In genomic region chr2:86069783-86070339, GRCh38 we compare ENCODE assay signal across 20 cellular contexts.
"Had no signal": no experiment of that assay in that cellular context is flagged by ENCODE, and none has a peak within 500 bp of the region (broad histone marks: within the 10 kb centered on the region; RNA-seq: fewer than 3 reads in every experiment).

No MANE protein-coding gene starts in this region.

- DNase-seq: activated B cell treated with CpG ODN at 0.5 μM for 24 hours; activated CD4-positive, alpha-beta T cell treated with anti-CD3 and anti-CD28 coated beads for 36 hours; activated CD4-positive, alpha-beta T cell treated with anti-CD3 and anti-CD28 coated beads, Interleukin-2, amount 50 U/mL, for 48 hours; activated gamma-delta T cell; activated naive CD4-positive, alpha-beta T cell treated with anti-CD3 and anti-CD28 coated beads, Interleukin-2, amount 50 U/mL, for 16 hours; aorta; foreskin fibroblast; kidney; lower lobe of right lung; natural killer cell; pancreas; stimulated activated CD4-positive, alpha-beta T cell treated with anti-CD3 and anti-CD28 coated beads, Interleukin-15, amount 100 ng/mL, for 24 hours; stimulated activated naive B cell treated with anti-CD40 and anti-IgM and Interleukin-4, amounts not matched to agents 10 μg/mL and 1 μg/mL and 100 μg/mL, for 72 hours; SW 1271; T-helper 17 cell; upper lobe of right lung had no signal

- H3K4me2 ChIP-seq: smooth muscle cell had no signal

- H3K27ac ChIP-seq: lower lobe of right lung, pancreas, upper lobe of right lung had no signal

- H3K27ac Mint-ChIP-seq: activated B cell treated with CpG ODN at 0.5 μM for 24 hours; activated CD4-positive, alpha-beta T cell treated with anti-CD3 and anti-CD28 coated beads for 36 hours; activated T-helper 1 cell treated with anti-CD3 and anti-CD28 coated beads, Interleukin-12 subunit alpha, Interleukin-12 subunit beta, Interleukin-2, Interleukin-4 antibody, amounts not matched to agents 30 ng/mL and 10 ng/mL and 1 ng/mL, durations not matched to agents 14 hours and 24 hours and 36 hours; stimulated activated naive B cell treated with anti-CD40 and anti-IgM and Interleukin-4, amounts not matched to agents 10 μg/mL and 1 μg/mL and 100 μg/mL, for 72 hours had no signal

- H3K4me3 ChIP-seq: lower lobe of right lung, pancreas, smooth muscle cell, upper lobe of right lung had no signal

- H3K4me3 Mint-ChIP-seq: activated B cell treated with CpG ODN at 0.5 μM for 24 hours; activated CD4-positive, alpha-beta T cell treated with anti-CD3 and anti-CD28 coated beads for 36 hours; activated T-helper 1 cell treated with anti-CD3 and anti-CD28 coated beads, Interleukin-12 subunit alpha, Interleukin-12 subunit beta, Interleukin-2, Interleukin-4 antibody, amounts not matched to agents 30 ng/mL and 10 ng/mL and 1 ng/mL, durations not matched to agents 14 hours and 24 hours and 36 hours; brain; natural killer cell; stimulated activated naive B cell treated with anti-CD40 and anti-IgM and Interleukin-4, amounts not matched to agents 10 μg/mL and 1 μg/mL and 100 μg/mL, for 72 hours; T-helper 17 cell had no signal

- H3K9me3 Mint-ChIP-seq: activated B cell treated with CpG ODN at 0.5 μM for 24 hours; activated T-helper 1 cell treated with anti-CD3 and anti-CD28 coated beads, Interleukin-12 subunit alpha, Interleukin-12 subunit beta, Interleukin-2, Interleukin-4 antibody, amounts not matched to agents 30 ng/mL and 10 ng/mL and 1 ng/mL, durations not matched to agents 14 hours and 24 hours and 36 hours; natural killer cell; stimulated activated naive B cell treated with anti-CD40 and anti-IgM and Interleukin-4, amounts not matched to agents 10 μg/mL and 1 μg/mL and 100 μg/mL, for 72 hours had no signal

- H3K9me3 ChIP-seq: lower lobe of right lung, pancreas, upper lobe of right lung had no signal

- ATAC-seq: activated CD4-positive, alpha-beta T cell treated with anti-CD3 and anti-CD28 coated beads for 36 hours; lower lobe of right lung; natural killer cell; pancreas; sciatic nerve; stimulated activated naive B cell treated with anti-CD40 and anti-IgM and Interleukin-4, amounts not matched to agents 10 μg/mL and 1 μg/mL and 100 μg/mL, for 72 hours; T-helper 17 cell; upper lobe of right lung had no signal

- H3K27me3 ChIP-seq: pancreas, upper lobe of right lung had no signal
